Comparison of ENCODE assay signal across 29 cellular contexts in the genomic region with DNA sequence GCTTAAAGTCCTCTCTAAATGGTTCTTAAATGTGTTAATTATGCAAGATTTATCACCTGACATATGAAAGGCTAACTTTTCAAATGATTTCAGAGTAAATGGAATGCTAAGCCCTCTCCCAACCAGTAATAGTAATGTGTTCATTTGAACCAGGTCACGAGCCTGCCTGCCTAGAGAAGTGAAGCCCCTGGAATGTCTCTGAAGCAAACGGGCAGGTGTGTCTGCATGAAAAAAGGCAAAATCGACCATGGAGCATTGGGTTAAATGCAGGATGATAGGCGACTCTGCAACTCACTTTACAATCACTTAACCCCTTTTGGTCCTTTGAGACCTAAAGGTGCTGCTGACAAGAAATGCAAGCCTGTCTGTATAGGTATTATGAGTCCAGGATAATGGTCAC.
"Had no signal": no experiment of that assay in that cellular context is flagged by ENCODE, and none has a peak within 500 bp of the region (broad histone marks: within the 10 kb centered on the region; RNA-seq: fewer than 3 reads in every experiment).

No MANE protein-coding gene starts in this region.

- H3K4me3 ChIP-seq: colonic mucosa, esophagus squamous epithelium, gastrocnemius medialis, heart right ventricle, left lung, lower lobe of right lung, mucosa of descending colon had no signal

- H3K4me1 ChIP-seq: colonic mucosa, gastrocnemius medialis, heart right ventricle had no signal

- FAIRE-seq: endometrium had no signal

- H3K27ac Mint-ChIP-seq: dendritic cell treated with granulocyte-macrophage colony-stimulating factor and Interleukin-4, amounts not matched to agents 40 ng/mL and 50 ng/mL, for 4 days; effector memory CD8-positive, alpha-beta T cell; endodermal cell; immature natural killer cell; mesothelial cell of epicardium; naive B cell; naive thymus-derived CD8-positive, alpha-beta T cell had no signal

- H3K27ac ChIP-seq: colonic mucosa, epithelial cell of prostate, esophagus squamous epithelium, gastrocnemius medialis, heart right ventricle, left lung, lower lobe of right lung had no signal

- H3K27me3 Mint-ChIP-seq: dendritic cell treated with granulocyte-macrophage colony-stimulating factor and Interleukin-4, amounts not matched to agents 40 ng/mL and 50 ng/mL, for 4 days; effector memory CD8-positive, alpha-beta T cell; naive B cell had no signal

- H3K4me1 Mint-ChIP-seq: immature natural killer cell, naive B cell had no signal

- H3K4me3 Mint-ChIP-seq: dendritic cell treated with granulocyte-macrophage colony-stimulating factor and Interleukin-4, amounts not matched to agents 40 ng/mL and 50 ng/mL, for 4 days; effector memory CD8-positive, alpha-beta T cell; endodermal cell; immature natural killer cell; mesothelial cell of epicardium; naive B cell; naive thymus-derived CD8-positive, alpha-beta T cell had no signal

- H3K27me3 ChIP-seq: colonic mucosa, esophagus squamous epithelium, gastrocnemius medialis, left lung had no signal

- DNase-seq: colonic mucosa; cortex of kidney; effector CD8-positive, alpha-beta T cell; effector memory CD8-positive, alpha-beta T cell; endodermal cell; erythroblast; esophagus squamous epithelium; foreskin fibroblast; foreskin melanocyte; gastrocnemius medialis; glutamatergic neuron; head of caudate nucleus; heart right ventricle; hippocampal formation; immature natural killer cell; islet precursor cell; left cardiac atrium; left lung; left ventricle myocardium superior; lower lobe of right lung; mesenchymal stem cell; mucosa of descending colon; naive B cell; naive thymus-derived CD8-positive, alpha-beta T cell had no signal

- H3K36me3 Mint-ChIP-seq: immature natural killer cell; mesothelial cell of epicardium; naive B cell; naive thymus-derived CD8-positive, alpha-beta T cell had no signal

- H3K9me3 ChIP-seq: colonic mucosa, esophagus squamous epithelium, gastrocnemius medialis, heart right ventricle, left lung, lower lobe of right lung, mucosa of descending colon had no signal

- H3K9me3 Mint-ChIP-seq: dendritic cell treated with granulocyte-macrophage colony-stimulating factor and Interleukin-4, amounts not matched to agents 40 ng/mL and 50 ng/mL, for 4 days; effector memory CD8-positive, alpha-beta T cell; endodermal cell; immature natural killer cell; mesothelial cell of epicardium; naive B cell; naive thymus-derived CD8-positive, alpha-beta T cell had no signal

- ATAC-seq: effector memory CD8-positive, alpha-beta T cell; esophagus mucosa; gastrocnemius medialis; heart right ventricle; left cardiac atrium; left lung; left ventricle myocardium superior; lower lobe of right lung; mucosa of descending colon; naive thymus-derived CD8-positive, alpha-beta T cell had no signal

- H3K36me3 ChIP-seq: colonic mucosa, esophagus squamous epithelium, gastrocnemius medialis, heart right ventricle, left lung, lower lobe of right lung had no signal
